In genomic region chr17:2094891-2095535, GRCh38 we compare ENCODE assay signal across 8 cellular contexts. TPM values are rescaled to one million over a fixed set of nuclear protein-coding genes. Genes with fewer than 3 reads are reported as not detected.
DNase-seq lines count a peak whose midpoint lies in the region; ATAC-seq and TF ChIP-seq lines count a peak whose summit lies in the region.

No MANE protein-coding gene starts in this region.

- TF ChIP-seq POLR2A in vagina (IDR thresholded peaks at IDR 0.05), result no peak

- no peaks in the 10 kb centered on the region for H3K27me3 Mint-ChIP-seq in stimulated activated naive CD8-positive, alpha-beta T cell treated with anti-CD3 and anti-CD28 coated beads, Interleukin-15, amount 100 ng/mL, for 72 hours
- no peaks in the 10 kb centered on the region for H3K27me3 Mint-ChIP-seq in brain
- H3K27me3 Mint-ChIP-seq in activated T-cell treated with anti-CD3 and anti-CD28 coated beads, Interleukin-2, amount 50 U/mL, for 4 hours (ENCODE audit: low read depth), result no peaks in the 10 kb centered on the region

- H3K4me3 ChIP-seq in vagina, result no peak overlapping the region

- peaks cover 31% of the 10 kb centered on the region for H3K4me1 ChIP-seq in vagina

- H3K36me3 ChIP-seq in vagina, result no peaks in the 10 kb centered on the region

- ATAC-seq in stimulated activated naive CD8-positive, alpha-beta T cell treated with anti-CD3 and anti-CD28 coated beads, Interleukin-15, amount 100 ng/mL, for 72 hours, result peak; percentile 23
- ATAC-seq in stimulated activated naive CD8-positive, alpha-beta T cell treated with anti-CD3 and anti-CD28 coated beads, Interleukin-15, Interleukin-2, amounts not matched to agents 100 U/mL and 50 U/mL, for 24 hours, result no peak
- ATAC-seq in HG03159 (IDR thresholded peaks at IDR 0.05; ENCODE audit: unreplicated experiment), result no peak
- ATAC-seq in activated T-cell treated with anti-CD3 and anti-CD28 coated beads, Interleukin-2, amount 50 U/mL, for 4 hours, result no peak
- ATAC-seq in HG03139 (IDR thresholded peaks at IDR 0.05; ENCODE audit: unreplicated experiment), result no peak

- peak overlapping the region; percentile 34 for H3K27ac ChIP-seq in vagina

- no peak overlapping the region for H3K4me3 Mint-ChIP-seq in stimulated activated naive CD8-positive, alpha-beta T cell treated with anti-CD3 and anti-CD28 coated beads, Interleukin-15, amount 100 ng/mL, for 72 hours
- H3K4me3 Mint-ChIP-seq in brain, result no peak overlapping the region
- no peak overlapping the region for H3K4me3 Mint-ChIP-seq in activated T-cell treated with anti-CD3 and anti-CD28 coated beads, Interleukin-2, amount 50 U/mL, for 4 hours

- H3K27me3 ChIP-seq in vagina, result no peaks in the 10 kb centered on the region

- DNase-seq in stimulated activated naive CD8-positive, alpha-beta T cell treated with anti-CD3 and anti-CD28 coated beads, Interleukin-15, amount 100 ng/mL, for 72 hours, result no peak
- DNase-seq in stimulated activated naive CD8-positive, alpha-beta T cell treated with anti-CD3 and anti-CD28 coated beads, Interleukin-15, Interleukin-2, amounts not matched to agents 100 U/mL and 50 U/mL, for 24 hours, result no peak
- DNase-seq in kidney tubule cell (ENCODE audit: low spot score) (peak; percentile 44), vagina (ENCODE audit: extremely low spot score in 2 of 2) (no peak)
- DNase-seq in activated T-cell treated with anti-CD3 and anti-CD28 coated beads, Interleukin-2, amount 50 U/mL, for 4 hours, result no peak

- H3K27ac Mint-ChIP-seq in stimulated activated naive CD8-positive, alpha-beta T cell treated with anti-CD3 and anti-CD28 coated beads, Interleukin-15, amount 100 ng/mL, for 72 hours, result no peak overlapping the region
- peak overlapping the region; percentile 49 to 85 (median 79) for H3K27ac Mint-ChIP-seq in brain

- H3K9me3 Mint-ChIP-seq in stimulated activated naive CD8-positive, alpha-beta T cell treated with anti-CD3 and anti-CD28 coated beads, Interleukin-15, amount 100 ng/mL, for 72 hours, result no peaks in the 10 kb centered on the region
- H3K9me3 Mint-ChIP-seq in brain, result peaks cover 0 to 2% (median 0%) of the 10 kb centered on the region in 5 experiments
- no peaks in the 10 kb centered on the region for H3K9me3 Mint-ChIP-seq in activated T-cell treated with anti-CD3 and anti-CD28 coated beads, Interleukin-2, amount 50 U/mL, for 4 hours

- peaks cover 33% of the 10 kb centered on the region for H3K4me1 Mint-ChIP-seq in stimulated activated naive CD8-positive, alpha-beta T cell treated with anti-CD3 and anti-CD28 coated beads, Interleukin-15, amount 100 ng/mL, for 72 hours
- peaks cover 36% of the 10 kb centered on the region for H3K4me1 Mint-ChIP-seq in brain
- H3K4me1 Mint-ChIP-seq in activated T-cell treated with anti-CD3 and anti-CD28 coated beads, Interleukin-2, amount 50 U/mL, for 4 hours (ENCODE audit: low read depth), result peaks cover 19% of the 10 kb centered on the region

- TF ChIP-seq CTCF in brain (conservative IDR thresholded peaks at IDR 0.05), result peak; percentile 28 to 32
- TF ChIP-seq CTCF in vagina (IDR thresholded peaks at IDR 0.05), result peak in 2 of 3 experiments; percentile 24 to 49

- H3K9me3 ChIP-seq in vagina, result no peaks in the 10 kb centered on the region

- intact Hi-C loops in vagina (cut with DNase I), result no loop called here

- H3K36me3 Mint-ChIP-seq in brain, result peaks cover 11% of the 10 kb centered on the region
- H3K36me3 Mint-ChIP-seq in activated T-cell treated with anti-CD3 and anti-CD28 coated beads, Interleukin-2, amount 50 U/mL, for 4 hours (ENCODE audit: insufficient read depth), result peaks cover 11% of the 10 kb centered on the region

RNA-seq across cellular contexts. Expression of gene HIC1, which starts 40.1 kb away (rescaled TPM):
- 2.6 TPM for polyA plus RNA-seq in brain (ENCODE audit: insufficient read depth, low read depth, low replicate concordance)
- total RNA-seq in vagina, result 33.1 TPM
- total RNA-seq in activated T-cell treated with anti-CD3 and anti-CD28 coated beads, Interleukin-2, amount 50 U/mL, for 4 hours, result 10 to 100 TPM; 18.9 to 60.9 (median 31.5) TPM

RNA-seq across cellular contexts. Expression of gene OVCA2, which starts 53.2 kb away (rescaled TPM):
- polyA plus RNA-seq in brain (ENCODE audit: insufficient read depth, low read depth, low replicate concordance), result 28.7 TPM
- total RNA-seq in vagina, result 24.3 TPM
- total RNA-seq in activated T-cell treated with anti-CD3 and anti-CD28 coated beads, Interleukin-2, amount 50 U/mL, for 4 hours, result 10 to 100 TPM; 67.7 to 74.4 (median 70.7) TPM

Comparison
In these comparisons a context has a peak if more than half of its experiments do, and no peak if none do; other contexts are left out.
1. H3K27ac Mint-ChIP-seq: peak in brain (5 of 5); none in stimulated activated naive CD8-positive, alpha-beta T cell treated with anti-CD3 and anti-CD28 coated beads, Interleukin-15, amount 100 ng/mL, for 72 hours (0 of 2).